Comparison of ENCODE assay signal across 17 cellular contexts in genomic region chr20:50877232-50877631, GRCh38. TPM values are rescaled to one million over a fixed set of nuclear protein-coding genes. Genes with fewer than 3 reads are reported as not detected.
A peak's percentile ranks its signal among the peaks of the same experiment; 100 is the strongest.
DNase-seq lines count a peak whose midpoint lies in the region; ATAC-seq and TF ChIP-seq lines count a peak whose summit lies in the region.
"Had no signal": no experiment of that assay in that cellular context is flagged by ENCODE, and none has a peak within 500 bp of the region (broad histone marks: within the 10 kb centered on the region; RNA-seq: fewer than 3 reads in every experiment).

No MANE protein-coding gene starts in this region.

- H3K9me3 ChIP-seq in upper lobe of right lung = no peaks in the 10 kb centered on the region
- H3K9me3 ChIP-seq: BLaER1 treated with 17β-estradiol and CSF1 and Interleukin-3, amounts not matched to agents 10 nM and 100 nM; HAP-1 had no signal

- no peaks in the 10 kb centered on the region for H3K9me3 Mint-ChIP-seq in stimulated activated naive CD8-positive, alpha-beta T cell treated with anti-CD3 and anti-CD28 coated beads, Interleukin-15, Interleukin-2, amounts not matched to agents 100 ng/mL and 50 ng/mL, for 24 hours
- H3K9me3 Mint-ChIP-seq in stimulated activated naive CD8-positive, alpha-beta T cell treated with anti-CD3 and anti-CD28 coated beads, Interleukin-15, amount 100 ng/mL, for 72 hours = no peaks in the 10 kb centered on the region
- H3K9me3 Mint-ChIP-seq: CD4-positive, CD25-positive, alpha-beta regulatory T cell; HFFc6 had no signal

- H4K8ac ChIP-seq in mesendoderm (ENCODE audit: low read depth, low read length) = no peak overlapping the region

- H3K36me3 Mint-ChIP-seq in stimulated activated naive CD8-positive, alpha-beta T cell treated with anti-CD3 and anti-CD28 coated beads, Interleukin-15, Interleukin-2, amounts not matched to agents 100 ng/mL and 50 ng/mL, for 24 hours (ENCODE audit: low read depth) = peaks cover 12% of the 10 kb centered on the region

- H2AK5ac ChIP-seq in mesendoderm (ENCODE audit: low read length) = no peak overlapping the region

- H3K27ac Mint-ChIP-seq in stimulated activated naive CD8-positive, alpha-beta T cell treated with anti-CD3 and anti-CD28 coated beads, Interleukin-15, Interleukin-2, amounts not matched to agents 100 ng/mL and 50 ng/mL, for 24 hours = peak overlapping the region; percentile 58
- H3K27ac Mint-ChIP-seq in stimulated activated naive CD8-positive, alpha-beta T cell treated with anti-CD3 and anti-CD28 coated beads, Interleukin-15, amount 100 ng/mL, for 72 hours = peak overlapping the region in 1 of 2 donors; percentile 34
- H3K27ac Mint-ChIP-seq: CD4-positive, CD25-positive, alpha-beta regulatory T cell; HFFc6 had no signal

- no peaks in the 10 kb centered on the region for H3K27me3 ChIP-seq in mesendoderm (ENCODE audit: insufficient read depth, low read length, poor library complexity)
- no peaks in the 10 kb centered on the region for H3K27me3 ChIP-seq in upper lobe of right lung
- H3K27me3 ChIP-seq: BLaER1 treated with 17β-estradiol and CSF1 and Interleukin-3, amounts not matched to agents 10 nM and 100 nM had no signal

- no CpG with 5 or more reads among the region's 4 CpGs for WGBS in mesendoderm (ENCODE audit: extremely low coverage, insufficient coverage, low lambda C conversion rate)

- no peak overlapping the region for H3K4me3 ChIP-seq in mesendoderm (ENCODE audit: low read length)
- no peak overlapping the region for H3K4me3 ChIP-seq in upper lobe of right lung
- H3K4me3 ChIP-seq: BLaER1 treated with 17β-estradiol and CSF1 and Interleukin-3, amounts not matched to agents 10 nM and 100 nM; HAP-1 had no signal

- no peak overlapping the region for H3K56ac ChIP-seq in mesendoderm (ENCODE audit: low read length)

- intact Hi-C loops in upper lobe of right lung (cut with DNase I) = no loop called here

- no peak for TF ChIP-seq CTCF in upper lobe of right lung (IDR thresholded peaks at IDR 0.05)

- H3K4me2 ChIP-seq in mesendoderm (ENCODE audit: low read length) = no peak overlapping the region
- H3K4me2 ChIP-seq: BLaER1 treated with 17β-estradiol and CSF1 and Interleukin-3, amounts not matched to agents 10 nM and 100 nM had no signal

- no peak overlapping the region for H2BK5ac ChIP-seq in mesendoderm (ENCODE audit: low read length)

- H3K4ac ChIP-seq in mesendoderm (ENCODE audit: low read depth, low read length) = no peak overlapping the region

- no peak overlapping the region for H3K4me3 Mint-ChIP-seq in stimulated activated naive CD8-positive, alpha-beta T cell treated with anti-CD3 and anti-CD28 coated beads, Interleukin-15, Interleukin-2, amounts not matched to agents 100 ng/mL and 50 ng/mL, for 24 hours
- H3K4me3 Mint-ChIP-seq in stimulated activated naive CD8-positive, alpha-beta T cell treated with anti-CD3 and anti-CD28 coated beads, Interleukin-15, amount 100 ng/mL, for 72 hours = no peak overlapping the region
- H3K4me3 Mint-ChIP-seq: CD4-positive, CD25-positive, alpha-beta regulatory T cell; HFFc6 had no signal

- H3K79me2 ChIP-seq in mesendoderm (ENCODE audit: control insufficient read depth, insufficient read depth, low read length) = no peaks in the 10 kb centered on the region

- H3K9ac ChIP-seq in mesendoderm (ENCODE audit: low read length) = no peak overlapping the region
- H3K9ac ChIP-seq: BLaER1 treated with 17β-estradiol and CSF1 and Interleukin-3, amounts not matched to agents 10 nM and 100 nM had no signal

- no peak for DNase-seq in stimulated activated naive CD8-positive, alpha-beta T cell treated with anti-CD3 and anti-CD28 coated beads, Interleukin-15, amount 100 ng/mL, for 72 hours
- DNase-seq in dermis blood vessel endothelial cell (peak; percentile 12), mesendoderm (peak; percentile 40), upper lobe of right lung (peak; percentile 16), HPDE6-E6E7 (ENCODE audit: extremely low spot score) (no peak)
- DNase-seq in activated CD8-positive, alpha-beta memory T cell treated with anti-CD3 and anti-CD28 coated beads, Interleukin-2, amount 50 U/mL, for 4 hours = no peak
- DNase-seq: ACHN; Calu3; CD4-positive, CD25-positive, alpha-beta regulatory T cell; DMS 273 treated with DMSO at 0.1 percent for 48 hours; GOT3; HFFc6; IMR-90 had no signal

- H3K27ac ChIP-seq in mesendoderm (ENCODE audit: low read depth, low read length) (no peak overlapping the region), upper lobe of right lung (no peak overlapping the region)
- H3K27ac ChIP-seq: BLaER1 treated with 17β-estradiol and CSF1 and Interleukin-3, amounts not matched to agents 10 nM and 100 nM had no signal

- H3K79me1 ChIP-seq in mesendoderm (ENCODE audit: low read length) = no peaks in the 10 kb centered on the region

- H2BK15ac ChIP-seq in mesendoderm (replicated peaks; ENCODE audit: low read depth) = no peak overlapping the region

- H3K4me1 Mint-ChIP-seq in stimulated activated naive CD8-positive, alpha-beta T cell treated with anti-CD3 and anti-CD28 coated beads, Interleukin-15, Interleukin-2, amounts not matched to agents 100 ng/mL and 50 ng/mL, for 24 hours (ENCODE audit: low read depth) = no peaks in the 10 kb centered on the region
- peaks cover 6% of the 10 kb centered on the region for H3K4me1 Mint-ChIP-seq in stimulated activated naive CD8-positive, alpha-beta T cell treated with anti-CD3 and anti-CD28 coated beads, Interleukin-15, amount 100 ng/mL, for 72 hours

- H3K4me1 ChIP-seq in mesendoderm (ENCODE audit: control insufficient read depth, low read depth, low read length) = no peaks in the 10 kb centered on the region
- no peaks in the 10 kb centered on the region for H3K4me1 ChIP-seq in upper lobe of right lung
- H3K4me1 ChIP-seq: HAP-1 had no signal

- no peak overlapping the region for H4K5ac ChIP-seq in mesendoderm (ENCODE audit: low read length)

- H3K23ac ChIP-seq in mesendoderm (ENCODE audit: low read length) = no peak overlapping the region

- H3K18ac ChIP-seq in mesendoderm (ENCODE audit: low read length) = no peak overlapping the region

- H2BK120ac ChIP-seq in mesendoderm (ENCODE audit: low read depth, low read length) = no peak overlapping the region

- ATAC-seq in stimulated activated naive CD8-positive, alpha-beta T cell treated with anti-CD3 and anti-CD28 coated beads, Interleukin-15, amount 100 ng/mL, for 72 hours = no peak
- ATAC-seq in upper lobe of right lung (no peak), HG03439 (IDR thresholded peaks at IDR 0.05; ENCODE audit: unreplicated experiment) (no peak)

- H3K36me3 ChIP-seq in mesendoderm (ENCODE audit: control insufficient read depth, insufficient read depth, low read length) = no peaks in the 10 kb centered on the region
- no peaks in the 10 kb centered on the region for H3K36me3 ChIP-seq in upper lobe of right lung
- H3K36me3 ChIP-seq: HAP-1 had no signal

- no peaks in the 10 kb centered on the region for H3K27me3 Mint-ChIP-seq in stimulated activated naive CD8-positive, alpha-beta T cell treated with anti-CD3 and anti-CD28 coated beads, Interleukin-15, Interleukin-2, amounts not matched to agents 100 ng/mL and 50 ng/mL, for 24 hours
- no peaks in the 10 kb centered on the region for H3K27me3 Mint-ChIP-seq in stimulated activated naive CD8-positive, alpha-beta T cell treated with anti-CD3 and anti-CD28 coated beads, Interleukin-15, amount 100 ng/mL, for 72 hours
- H3K27me3 Mint-ChIP-seq: CD4-positive, CD25-positive, alpha-beta regulatory T cell had no signal

RNA-seq across cellular contexts. Expression of gene ADNP, which starts 54.0 kb away (rescaled TPM):
- total RNA-seq in dermis blood vessel endothelial cell (28.8 and 53.0 TPM in 2 replicates), upper lobe of right lung (54.1 TPM)
- polyA plus RNA-seq in mesendoderm (2013, experiment 1 of 2) = 118 TPM
- polyA plus RNA-seq in mesendoderm (2013, experiment 2 of 2) = 114 TPM

Comparison
In these comparisons a context has a peak if more than half of its experiments do, and no peak if none do; other contexts are left out.
1. DNase-seq: peak in dermis blood vessel endothelial cell (single experiment), mesendoderm (single experiment) and upper lobe of right lung (single experiment); none in stimulated activated naive CD8-positive, alpha-beta T cell treated with anti-CD3 and anti-CD28 coated beads, Interleukin-15, amount 100 ng/mL, for 72 hours (0 of 2), HPDE6-E6E7 (single experiment) and activated CD8-positive, alpha-beta memory T cell treated with anti-CD3 and anti-CD28 coated beads, Interleukin-2, amount 50 U/mL, for 4 hours (single experiment).